Comparison of ENCODE assay signal across 26 cellular contexts in genomic region chr5:161687316-161687715, GRCh38. TPM values are rescaled to one million over a fixed set of nuclear protein-coding genes. Genes with fewer than 3 reads are reported as not detected.
"Had no signal": no experiment of that assay in that cellular context is flagged by ENCODE, and none has a peak within 500 bp of the region (broad histone marks: within the 10 kb centered on the region; RNA-seq: fewer than 3 reads in every experiment).

No MANE protein-coding gene starts in this region.

- H3K36me3 ChIP-seq: stomach, suprapubic skin, thoracic aorta, thyroid gland, tibial artery, tibial nerve, transverse colon, upper lobe of left lung, upper lobe of right lung, uterus, vagina had no signal

- H3K27me3 ChIP-seq: stomach, suprapubic skin, testis, thyroid gland, tibial artery, tibial nerve, transverse colon, upper lobe of left lung, upper lobe of right lung, uterus, vagina had no signal

- H3K4me3 ChIP-seq: stomach, suprapubic skin, testis, thoracic aorta, thyroid gland, tibial artery, tibial nerve, transverse colon, upper lobe of left lung, upper lobe of right lung, uterus, vagina had no signal

- H3K27ac ChIP-seq: stomach, suprapubic skin, testis, thoracic aorta, thyroid gland, tibial artery, tibial nerve, transverse colon, upper lobe of left lung, upper lobe of right lung, uterus, vagina had no signal

- H3K9me3 ChIP-seq: suprapubic skin, testis, thoracic aorta, thyroid gland, tibial artery, tibial nerve, transverse colon, upper lobe of left lung, upper lobe of right lung, uterus, vagina had no signal

- DNase-seq: stimulated activated CD4-positive, alpha-beta T cell treated with anti-CD3 and anti-CD28 coated beads, Interleukin-2, amount 100 ng/mL, for 48 hours; stimulated activated CD4-positive, alpha-beta T cell treated with anti-CD3 and anti-CD28 coated beads, Interleukin-4, amount 100 ng/mL, for 1 hour; stimulated activated CD4-positive, alpha-beta T cell treated with anti-CD3 and anti-CD28 coated beads, Interleukin-4, amount 100 ng/mL, for 24 hours; stimulated activated CD4-positive, alpha-beta T cell treated with anti-CD3 and anti-CD28 coated beads, Interleukin-4, amount 100 ng/mL, for 4 hours; stimulated activated CD8-positive, alpha-beta memory T cell treated with anti-CD3 and anti-CD28 coated beads, Interleukin-4, amount 100 ng/mL, for 48 hours; stimulated activated naive B cell treated with anti-CD40 and anti-IgM and Interleukin-4, amounts not matched to agents 10 μg/mL and 1 μg/mL and 100 μg/mL, for 72 hours; stimulated activated naive CD4-positive, alpha-beta T cell; stimulated activated naive CD4-positive, alpha-beta T cell treated with Interleukin-2 at 50 U/mL for 16 hours; stimulated activated naive CD8-positive, alpha-beta T cell treated with anti-CD3 and anti-CD28 coated beads, Interleukin-15, amount 100 ng/mL, for 72 hours; stimulated activated naive CD8-positive, alpha-beta T cell treated with anti-CD3 and anti-CD28 coated beads, Interleukin-15, Interleukin-2, amounts not matched to agents 100 U/mL and 50 U/mL, for 24 hours; stomach; testis; thyroid gland; tibial artery; transverse colon; trophoblast cell; upper lobe of left lung; upper lobe of right lung; uterus had no signal

- H3K4me1 ChIP-seq: stomach, suprapubic skin, testis, thyroid gland, tibial artery, tibial nerve, transverse colon, upper lobe of left lung, upper lobe of right lung, uterus, vagina had no signal

RNA-seq across cellular contexts. Expression of gene GABRA6, which starts 1.8 kb away (rescaled TPM):
- total RNA-seq: stomach, subcutaneous adipose tissue, suprapubic skin, thoracic aorta, thyroid gland, tibial nerve, transverse colon, upper lobe of left lung, upper lobe of right lung, ureter, urinary bladder, uterus, vagina had no signal
